1 cellular context compared by ENCODE assay signal in genomic region chr14:99581371-99581770, GRCh38.
TF ChIP-seq lines count a peak whose summit lies in the region.

No MANE protein-coding gene starts in this region.

TF ChIP-seq in HepG2, 621 proteins besides CTCF, POLR2A, EP300 and RAD21 (continued from another document):
- TF ChIP-seq ZNF326 (CRISPR knock-in tag; IDR thresholded peaks at IDR 0.05; ENCODE audit: borderline replicate concordance): no peak
TF ChIP-seq in HepG2: peak in this region for 1.
